8 cellular contexts compared by ENCODE assay signal in genomic region chr2:108637304-108637669, GRCh38.
DNase-seq lines count a peak whose midpoint lies in the region; ATAC-seq and TF ChIP-seq lines count a peak whose summit lies in the region.

No MANE protein-coding gene starts in this region.

- ATAC-seq in mucosa of descending colon (peak; percentile 70), GM21528 (IDR thresholded peaks at IDR 0.05; ENCODE audit: low FRiP score, unreplicated experiment) (no peak)

- peak; percentile 46 for DNase-seq in GM12865 (ENCODE audit: low read depth)
- DNase-seq in HL-60 (ENCODE audit: low read depth in 1 of 2, low spot score in 1 of 2): no peak
- DNase-seq in colonic mucosa: peak; percentile 18
- no peak for DNase-seq in mucosa of descending colon
- DNase-seq in SKM-1 treated with dmso at 0.1 percent for 144 hours (lab: John Stamatoyannopoulos, UW; ENCODE audit: unreplicated experiment): no peak
- DNase-seq in SK-N-DZ (ENCODE audit: low spot score): no peak
- no peak for DNase-seq in NCI-H1105 treated with DMSO at 0.1 percent for 48 hours (lab: John Stamatoyannopoulos, UW)

- peaks cover 8% of the 10 kb centered on the region for H3K4me1 ChIP-seq in colonic mucosa
- peaks cover 30% of the 10 kb centered on the region for H3K4me1 ChIP-seq in mucosa of descending colon (ENCODE audit: low read depth)

- H3K9me3 ChIP-seq in colonic mucosa (no peaks in the 10 kb centered on the region), mucosa of descending colon (no peaks in the 10 kb centered on the region)

- TF ChIP-seq CTCF in GM12865 (IDR thresholded peaks at IDR 0.05; ENCODE audit: insufficient read depth, low read depth, low read length, missing control alignments): no peak
- no peak for TF ChIP-seq CTCF in HL-60 (IDR thresholded peaks at IDR 0.05; ENCODE audit: insufficient read depth, low read length)
- no peak for TF ChIP-seq CTCF in colonic mucosa (IDR thresholded peaks at IDR 0.05)
- TF ChIP-seq CTCF in mucosa of descending colon (IDR thresholded peaks at IDR 0.05): no peak

- H3K27ac ChIP-seq in HL-60 (replicated peaks): peak overlapping the region; percentile 30
- no peak overlapping the region for H3K27ac ChIP-seq in colonic mucosa

- H3K9ac ChIP-seq in colonic mucosa (ENCODE audit: low read depth in 2 of 2, low read length in 2 of 2): no peak overlapping the region

- no peaks in the 10 kb centered on the region for H3K36me3 ChIP-seq in colonic mucosa
- no peaks in the 10 kb centered on the region for H3K36me3 ChIP-seq in mucosa of descending colon (ENCODE audit: low read depth)

- intact Hi-C loops in colonic mucosa (cut with DNase I) (loop anchor here (5.0 kb wide), 1 partner anchor 50 kb away; no protein-coding TSS in a partner anchor), mucosa of descending colon (cut with DNase I, micrococcal nuclease) (no loop called here)

- H3K27me3 ChIP-seq in HL-60 (ENCODE audit: insufficient read depth, poor library complexity, severe bottlenecking) (no peaks in the 10 kb centered on the region), colonic mucosa (no peaks in the 10 kb centered on the region)

- H3K4me3 ChIP-seq in GM12865 (ENCODE audit: low read depth, low read length) (no peak overlapping the region), HL-60 (replicated peaks; ENCODE audit: insufficient read depth, low read length) (no peak overlapping the region), colonic mucosa (no peak overlapping the region), mucosa of descending colon (no peak overlapping the region)

Comparison
In these comparisons a context has a peak if more than half of its experiments do, and no peak if none do; other contexts are left out.
1. DNase-seq: peak in GM12865 (single experiment) and colonic mucosa (single experiment); none in HL-60 (0 of 2), mucosa of descending colon (0 of 3), SKM-1 treated with dmso at 0.1 percent for 144 hours (single experiment), SK-N-DZ (single experiment) and NCI-H1105 treated with DMSO at 0.1 percent for 48 hours (single experiment).